In the genomic region with DNA sequence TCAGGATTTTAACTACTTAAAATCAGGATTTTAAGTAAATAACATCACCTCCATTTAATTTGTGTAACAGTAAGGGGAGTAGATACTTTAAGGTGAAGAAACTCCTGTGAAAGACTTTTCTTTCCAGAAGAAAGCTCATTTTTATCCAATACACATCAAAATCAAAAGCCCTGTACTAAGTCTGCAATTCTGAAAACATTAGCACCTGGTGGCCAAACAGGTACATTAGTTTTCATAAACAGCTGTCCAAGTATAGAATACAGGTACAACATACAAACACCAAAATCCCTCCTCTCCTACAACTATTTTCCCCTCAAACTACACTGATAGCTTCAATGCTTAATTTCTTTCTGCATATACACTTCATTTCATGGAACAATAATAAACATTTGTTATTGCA, we compare ENCODE assay signal across 14 cellular contexts. TPM values are rescaled to one million over a fixed set of nuclear protein-coding genes. Genes with fewer than 3 reads are reported as not detected.
A peak's percentile ranks its signal among the peaks of the same experiment; 100 is the strongest.
DNase-seq lines count a peak whose midpoint lies in the region; ATAC-seq, FAIRE-seq and TF ChIP-seq lines count a peak whose summit lies in the region.
"Had no signal": no experiment of that assay in that cellular context is flagged by ENCODE, and none has a peak within 500 bp of the region (broad histone marks: within the 10 kb centered on the region; RNA-seq: fewer than 3 reads in every experiment).

No MANE protein-coding gene starts in this region.

- peaks cover 52% of the 10 kb centered on the region for H3K4me1 Mint-ChIP-seq in activated CD4-positive, alpha-beta memory T cell treated with anti-CD3 and anti-CD28 coated beads, Interleukin-2, amount 10 ng/mL, durations not matched to agents 7 days and 5 days
- H3K4me1 Mint-ChIP-seq in activated CD4-positive, alpha-beta memory T cell treated with anti-CD3 and anti-CD28 coated beads for 36 hours (ENCODE audit: low read depth), result peaks cover 17% of the 10 kb centered on the region
- no peaks in the 10 kb centered on the region for H3K4me1 Mint-ChIP-seq in progenitor cell of endocrine pancreas (ENCODE audit: low read depth)

- no peak for TF ChIP-seq EP300 in GM12878 (IDR thresholded peaks at IDR 0.05; ENCODE audit: borderline replicate concordance in 1 of 2, control insufficient read depth in 1 of 2, low read depth in 2 of 2, low read length in 2 of 2)

- SMC1A ChIA-PET in GM12878 (lab: Charles Lee; ENCODE audit: uncharacterized antibody, unreplicated experiment), result interaction anchor here (0.6 to 9.4 kb wide), 13 partner anchors 8 to 1224 kb away, joined by 3 to 281 read pairs (median 5); a partner anchor contains a TSS

- intact Hi-C loops in activated CD4-positive, alpha-beta memory T cell treated with anti-CD3 and anti-CD28 coated beads for 36 hours (cut with micrococcal nuclease), result loop anchor here (2.0 kb wide), 1 partner anchor 24 kb away; a partner anchor contains a TSS
- intact Hi-C loops in GM12878 (cut with micrococcal nuclease; ENCODE audit: unreplicated experiment), result loop anchor here (2.0 kb wide), 1 partner anchor 66 kb away; no protein-coding TSS in a partner anchor
- intact Hi-C loops in vagina (cut with DNase I), result no loop called here

- H3K27me3 ChIP-seq in Loucy (ENCODE audit: insufficient read depth, low read length, poor library complexity, severe bottlenecking) (no peaks in the 10 kb centered on the region), GM12878 (replicated peaks in 1 of 2; ENCODE audit: control insufficient read depth in 2 of 2, insufficient read depth in 2 of 2, low read length in 1 of 2) (no peaks in the 10 kb centered on the region), vagina (no peaks in the 10 kb centered on the region)

- H3K36me3 Mint-ChIP-seq in activated CD4-positive, alpha-beta memory T cell treated with anti-CD3 and anti-CD28 coated beads, Interleukin-2, amount 10 ng/mL, durations not matched to agents 7 days and 5 days (ENCODE audit: low read depth), result peaks cover 71% of the 10 kb centered on the region
- H3K36me3 Mint-ChIP-seq in activated CD4-positive, alpha-beta memory T cell treated with anti-CD3 and anti-CD28 coated beads for 36 hours, result peaks cover 8% of the 10 kb centered on the region
- H3K36me3 Mint-ChIP-seq in progenitor cell of endocrine pancreas (ENCODE audit: insufficient read depth), result peaks cover 19% of the 10 kb centered on the region

- TF ChIP-seq CTCF in Loucy (conservative IDR thresholded peaks at IDR 0.05; ENCODE audit: low read length) (peak; percentile 32; the same call in 1 of the 2 replicates), GM12878 (IDR thresholded peaks at IDR 0.05 in 2 of 3, conservative IDR thresholded peaks at IDR 0.05 in 1 of 3; ENCODE audit: control insufficient read depth in 2 of 3, extremely low read depth in 1 of 3, insufficient read depth in 1 of 3, low read depth in 3 of 3, low read length in 3 of 3) (peak in 2 of 3 experiments; percentile 9 to 14; a peak in 1 of 6 replicates), progenitor cell of endocrine pancreas (IDR thresholded peaks at IDR 0.05; ENCODE audit: unreplicated experiment) (peak; percentile 36), vagina (IDR thresholded peaks at IDR 0.05) (no peak), D721Med (IDR thresholded peaks at IDR 0.05; ENCODE audit: insufficient read depth, missing control alignments) (no peak)

- H3K27ac Mint-ChIP-seq in activated CD4-positive, alpha-beta memory T cell treated with anti-CD3 and anti-CD28 coated beads, Interleukin-2, amount 10 ng/mL, durations not matched to agents 7 days and 5 days, result peak overlapping the region; percentile 61
- no peak overlapping the region for H3K27ac Mint-ChIP-seq in activated CD4-positive, alpha-beta memory T cell treated with anti-CD3 and anti-CD28 coated beads for 36 hours
- no peak overlapping the region for H3K27ac Mint-ChIP-seq in progenitor cell of endocrine pancreas

- FAIRE-seq in GM12878 (lab: Jason Lieb, UNC), result no peak
- FAIRE-seq in D721Med (lab: Jason Lieb, UNC), result no peak
- FAIRE-seq: urothelium cell line had no signal

- no peak for DNase-seq in activated CD4-positive, alpha-beta memory T cell treated with anti-CD3 and anti-CD28 coated beads, Interleukin-2, amount 10 ng/mL, durations not matched to agents 7 days and 5 days
- no peak for DNase-seq in activated CD4-positive, alpha-beta memory T cell treated with anti-CD3 and anti-CD28 coated beads for 36 hours
- DNase-seq in GM12878 (ENCODE audit: low read depth, low spot score), result no peak
- DNase-seq in progenitor cell of endocrine pancreas (ENCODE audit: low spot score, unreplicated experiment), result no peak
- no peak for DNase-seq in vagina (ENCODE audit: extremely low spot score in 2 of 2)
- DNase-seq in H4 (ENCODE audit: low spot score), result no peak
- no peak for DNase-seq in D721Med (ENCODE audit: insufficient read length, low spot score)
- DNase-seq: left cardiac atrium, NCI-H1930, nucleus accumbens had no signal

- CTCF ChIA-PET in activated CD4-positive, alpha-beta memory T cell treated with anti-CD3 and anti-CD28 coated beads, Interleukin-2, amount 10 ng/mL, durations not matched to agents 7 days and 5 days (lab: Charles Lee), result interaction anchor here (0.7 to 5.8 kb wide), 10 partner anchors 9 to 174 kb away, joined by 3 to 76 read pairs (median 4); a partner anchor contains a TSS
- CTCF ChIA-PET in activated CD4-positive, alpha-beta memory T cell treated with anti-CD3 and anti-CD28 coated beads for 36 hours (lab: Charles Lee), result interaction anchor here (0.8 to 4.7 kb wide), 7 partner anchors 10 to 174 kb away, joined by 3 to 29 read pairs (median 3); a partner anchor contains a TSS
- CTCF ChIA-PET in GM12878 (lab: Yijun Ruan, JAX), result interaction anchor here (1.4 to 8.9 kb wide), 6 partner anchors 11 to 175 kb away, joined by 3 to 181 read pairs (median 58); a partner anchor contains a TSS

- H3K4me2 ChIP-seq in Loucy (ENCODE audit: low read depth, low read length, poor library complexity, severe bottlenecking) (peak overlapping the region; percentile 41), GM12878 (ENCODE audit: control insufficient read depth, insufficient read depth) (peak overlapping the region; percentile 78)

- no peaks in the 10 kb centered on the region for H3K9me2 ChIP-seq in Loucy (replicated peaks; ENCODE audit: low read depth, low read length)

- H3K4me1 ChIP-seq in Loucy (ENCODE audit: insufficient read depth, low read length, poor library complexity, severe bottlenecking) (peaks cover 25% of the 10 kb centered on the region), GM12878 (ENCODE audit: control insufficient read depth, insufficient read depth, low read length) (peaks cover 32% of the 10 kb centered on the region), vagina (no peaks in the 10 kb centered on the region)

- in situ Hi-C loops in GM12878 (cut with MboI), result no loop called here

- RAD21 ChIA-PET in GM12878 (lab: Charles Lee; ENCODE audit: unreplicated experiment), result interaction anchor here (1.0 to 11.8 kb wide), 13 partner anchors 8 to 208 kb away, joined by 3 to 272 read pairs (median 6); a partner anchor contains a TSS

- no peak for TF ChIP-seq POLR2A in GM12878 (IDR thresholded peaks at IDR 0.05; ENCODE audit: low read depth, low read length)
- TF ChIP-seq POLR2A in vagina (IDR thresholded peaks at IDR 0.05), result no peak

- H3K9ac ChIP-seq in Loucy (ENCODE audit: low read depth, low read length, poor library complexity, severe bottlenecking) (no peak overlapping the region), GM12878 (ENCODE audit: control insufficient read depth, insufficient read depth, low read length) (no peak overlapping the region)

- BruUV-seq in GM12878 (replicated peaks; lab: Mats Ljungman, UMichigan), result no TSS peak

- H4K20me1 ChIP-seq in Loucy (ENCODE audit: insufficient read depth, low read length, poor library complexity, severe bottlenecking) (no peaks in the 10 kb centered on the region), GM12878 (ENCODE audit: control insufficient read depth, insufficient read depth) (no peaks in the 10 kb centered on the region)

- 0 out of 2 replicates have a peak, but pooled peaks cover 2% of the 10 kb centered on the region for H3F3A ChIP-seq in Loucy (ENCODE audit: low read depth)

- ATAC-seq in GM12878, result peak; percentile 25

- H3K36me3 ChIP-seq in Loucy (ENCODE audit: insufficient read depth, low read length) (peaks cover 15% of the 10 kb centered on the region; the same call in 1 of the 2 replicates), GM12878 (ENCODE audit: control insufficient read depth in 2 of 2, insufficient read depth in 2 of 2, low read length in 1 of 2) (peaks cover 0 to 18% of the 10 kb centered on the region in 2 experiments), vagina (peaks cover 0 to 9% of the 10 kb centered on the region in 2 donors)

- H3K9me3 Mint-ChIP-seq in activated CD4-positive, alpha-beta memory T cell treated with anti-CD3 and anti-CD28 coated beads, Interleukin-2, amount 10 ng/mL, durations not matched to agents 7 days and 5 days, result no peaks in the 10 kb centered on the region
- no peaks in the 10 kb centered on the region for H3K9me3 Mint-ChIP-seq in activated CD4-positive, alpha-beta memory T cell treated with anti-CD3 and anti-CD28 coated beads for 36 hours
- H3K9me3 Mint-ChIP-seq in progenitor cell of endocrine pancreas (ENCODE audit: low read depth), result no peaks in the 10 kb centered on the region

- TF ChIP-seq RAD21 in GM12878 (IDR thresholded peaks at IDR 0.05; ENCODE audit: insufficient read depth, low read depth, low read length), result no peak

- H3K9me3 ChIP-seq in Loucy (ENCODE audit: insufficient read depth, low read depth, low read length) (no peaks in the 10 kb centered on the region), GM12878 (replicated peaks; ENCODE audit: control insufficient read depth, insufficient read depth, low read length) (peaks cover 2% of the 10 kb centered on the region; the same call in 2 of the 3 replicates), vagina (no peaks in the 10 kb centered on the region)

- no peak overlapping the region for H3K4me3 Mint-ChIP-seq in activated CD4-positive, alpha-beta memory T cell treated with anti-CD3 and anti-CD28 coated beads, Interleukin-2, amount 10 ng/mL, durations not matched to agents 7 days and 5 days
- H3K4me3 Mint-ChIP-seq in activated CD4-positive, alpha-beta memory T cell treated with anti-CD3 and anti-CD28 coated beads for 36 hours, result no peak overlapping the region
- H3K4me3 Mint-ChIP-seq in progenitor cell of endocrine pancreas (ENCODE audit: low read depth), result no peak overlapping the region

- POLR2A ChIA-PET in activated CD4-positive, alpha-beta memory T cell treated with anti-CD3 and anti-CD28 coated beads, Interleukin-2, amount 10 ng/mL, durations not matched to agents 7 days and 5 days (lab: Charles Lee), result interaction anchor here (0.7 to 2.8 kb wide), 8 partner anchors 15 to 174 kb away, joined by 3 to 22 read pairs (median 4); a partner anchor contains a TSS
- POLR2A ChIA-PET in activated CD4-positive, alpha-beta memory T cell treated with anti-CD3 and anti-CD28 coated beads for 36 hours (lab: Charles Lee), result interaction anchor here (1.4 kb wide), 1 partner anchor 22 kb away, joined by 7 read pairs; a partner anchor contains a TSS
- POLR2A ChIA-PET in GM12878 (lab: Charles Lee), result interaction anchor here (2.3 to 5.8 kb wide), 4 partner anchors 12 to 157 kb away, joined by 10 to 81 read pairs (median 33); a partner anchor contains a TSS

- H3K27ac ChIP-seq in GM12878 (ENCODE audit: control insufficient read depth, insufficient read depth) (peak overlapping the region; percentile 58), vagina (no peak overlapping the region)

- H3K79me2 ChIP-seq in Loucy (ENCODE audit: insufficient read depth, low read length), result no peaks in the 10 kb centered on the region
- H3K79me2 ChIP-seq in GM12878 (ENCODE audit: control insufficient read depth, insufficient read depth, low read length), result peaks cover 2% of the 10 kb centered on the region

- no peak overlapping the region for H2AFZ ChIP-seq in Loucy (ENCODE audit: low read length)
- H2AFZ ChIP-seq in GM12878 (ENCODE audit: control insufficient read depth, low read depth, low read length), result no peak overlapping the region

- H3K4me3 ChIP-seq in Loucy (ENCODE audit: low read length, poor library complexity, severe bottlenecking), result no peak overlapping the region
- no peak overlapping the region for H3K4me3 ChIP-seq in GM12878
- no peak overlapping the region for H3K4me3 ChIP-seq in vagina

- H3K27me3 Mint-ChIP-seq in activated CD4-positive, alpha-beta memory T cell treated with anti-CD3 and anti-CD28 coated beads, Interleukin-2, amount 10 ng/mL, durations not matched to agents 7 days and 5 days, result no peaks in the 10 kb centered on the region
- no peaks in the 10 kb centered on the region for H3K27me3 Mint-ChIP-seq in activated CD4-positive, alpha-beta memory T cell treated with anti-CD3 and anti-CD28 coated beads for 36 hours
- H3K27me3 Mint-ChIP-seq in progenitor cell of endocrine pancreas, result no peaks in the 10 kb centered on the region

RNA-seq across cellular contexts. Expression of a gene that starts 22.9 kb away (rescaled TPM):
- total RNA-seq in activated CD4-positive, alpha-beta memory T cell treated with anti-CD3 and anti-CD28 coated beads, Interleukin-2, amount 10 ng/mL, durations not matched to agents 7 days and 5 days, result 10 to 100 TPM; 40.7 to 41.0 TPM
- 10 to 100 TPM; 17.2 to 18.3 TPM for total RNA-seq in activated CD4-positive, alpha-beta memory T cell treated with anti-CD3 and anti-CD28 coated beads for 36 hours
- 225 and 231 TPM in 2 replicates for total RNA-seq in GM12878 (2013; cell fraction: nucleolus; rRNA removed)
- total RNA-seq in GM12878 (2014; rRNA removed), result 23.6 and 28.8 TPM in 2 replicates
- 22.8 and 23.5 TPM in 2 replicates for total RNA-seq in GM12878 (2014; rRNA removed; fragmentation: Illumina TruSeq; extraction: Trizol)
- 25.0 and 25.7 TPM in 2 replicates for total RNA-seq in GM12878 (2021)
- polyA plus RNA-seq in GM12878 (2011; ENCODE audit: low read depth), result 25.9 TPM
- polyA plus RNA-seq in GM12878 (2011; rRNA removed), result 110 and 179 TPM in 2 replicates
- 24.1 and 27.6 TPM in 2 replicates for polyA plus RNA-seq in GM12878 (2011; cell fraction: cytosol; rRNA removed)
- polyA plus RNA-seq in GM12878 (2011; cell fraction: nucleus; rRNA removed), result 72.4 and 86.3 TPM in 2 replicates
- polyA plus RNA-seq in GM12878 (2012), result 40.1 and 44.7 TPM in 2 replicates
- polyA plus RNA-seq in GM12878 (2014; fragmentation: Illumina TruSeq; extraction: Trizol), result 34.6 and 50.6 TPM in 2 replicates
- 10 to 100 TPM; 11.0 to 13.6 TPM for polyA plus RNA-seq in GM12878 (2014; fragmentation: Nextera tagmentation; extraction: Ambion mirVana)
- polyA plus RNA-seq in GM12878 (2014; rRNA removed), result 26.0 and 30.6 TPM in 2 replicates
- 10 to 100 TPM; 33.4 to 38.0 TPM for polyA plus RNA-seq in GM12878 (2016; fragmentation: Nextera tagmentation; extraction: Ambion mirVana)
- 30.8 and 44.3 TPM in 2 replicates for polyA minus RNA-seq in GM12878 (2011; rRNA and poly(A)+ RNA removed)
- 14.0 and 20.4 TPM in 2 replicates for polyA minus RNA-seq in GM12878 (2011; cell fraction: cytosol; rRNA and poly(A)+ RNA removed)
- polyA minus RNA-seq in GM12878 (2011; cell fraction: nucleus; rRNA and poly(A)+ RNA removed), result 104 and 136 TPM in 2 replicates
- 39.1 and 48.2 TPM in 2 replicates for total RNA-seq in progenitor cell of endocrine pancreas
- total RNA-seq in vagina, result 36.1 TPM
- total RNA-seq in H4 (2014; rRNA removed; shearing (Covaris generic)), result 55.7 and 57.7 TPM in 2 replicates

RNA-seq across cellular contexts. Expression of a gene that starts 44.4 kb away (rescaled TPM):
- not detected for total RNA-seq in activated CD4-positive, alpha-beta memory T cell treated with anti-CD3 and anti-CD28 coated beads, Interleukin-2, amount 10 ng/mL, durations not matched to agents 7 days and 5 days
- total RNA-seq in activated CD4-positive, alpha-beta memory T cell treated with anti-CD3 and anti-CD28 coated beads for 36 hours, result not detected
- not detected in 2 replicates for total RNA-seq in GM12878 (2013; cell fraction: nucleolus; rRNA removed)
- total RNA-seq in GM12878 (2014; rRNA removed) (0.11 TPM in 1 of 2 replicates, not detected in the other), GM12878 (2014; rRNA removed; fragmentation: Illumina TruSeq; extraction: Trizol) (not detected in 2 replicates), GM12878 (2021) (0.16 TPM in 1 of 2 replicates, not detected in the other), progenitor cell of endocrine pancreas (not detected in 2 replicates), vagina (7.4 TPM)
- polyA plus RNA-seq in GM12878 (2011; ENCODE audit: low read depth), result 0.13 TPM
- polyA plus RNA-seq in GM12878 (2011; rRNA removed) (0.05 TPM in 1 of 2 replicates, not detected in the other), GM12878 (2014; fragmentation: Illumina TruSeq; extraction: Trizol) (0.10 TPM in 1 of 2 replicates, not detected in the other), GM12878 (2014; fragmentation: Nextera tagmentation; extraction: Ambion mirVana) (under 1 TPM in 1 of 2 experiments, not detected in 1; 0.05 TPM), GM12878 (2014; rRNA removed) (0.06 TPM in 1 of 2 replicates, not detected in the other), GM12878 (2016; fragmentation: Nextera tagmentation; extraction: Ambion mirVana) (under 1 TPM in 1 of 2 experiments, not detected in 1; 0.07 TPM)
- polyA plus RNA-seq in GM12878 (2011; cell fraction: cytosol; rRNA removed), result 0.01 TPM in 1 of 2 replicates, not detected in the other
- not detected in 2 replicates for polyA plus RNA-seq in GM12878 (2011; cell fraction: nucleus; rRNA removed)
- not detected in 2 replicates for polyA plus RNA-seq in GM12878 (2012)
- polyA minus RNA-seq in GM12878 (2011; rRNA and poly(A)+ RNA removed), result not detected in 2 replicates
- polyA minus RNA-seq in GM12878 (2011; cell fraction: cytosol; rRNA and poly(A)+ RNA removed), result not detected in 2 replicates
- not detected in 2 replicates for polyA minus RNA-seq in GM12878 (2011; cell fraction: nucleus; rRNA and poly(A)+ RNA removed)
- total RNA-seq in H4 (2014; rRNA removed; shearing (Covaris generic)), result not detected in 2 replicates
- total RNA-seq: left cardiac atrium; T-helper 2 cell treated with Interferon-gamma antibody and Interleukin-4, amounts not matched to agents 100 ng/mL and 5 ng/mL, for 36 hours had no signal
- polyA plus RNA-seq: adipose tissue had no signal

Comparison
In these comparisons a context has a peak if more than half of its experiments do, and no peak if none do; other contexts are left out.
1. CTCF ChIP-seq: peak in Loucy (single experiment), GM12878 (2 of 3) and progenitor cell of endocrine pancreas (single experiment); none in vagina (0 of 3) and D721Med (single experiment).